22 cellular contexts compared by ENCODE assay signal in genomic region chr10:113842171-113842570, GRCh38.
"Had no signal": no experiment of that assay in that cellular context is flagged by ENCODE, and none has a peak within 500 bp of the region (broad histone marks: within the 10 kb centered on the region; RNA-seq: fewer than 3 reads in every experiment).

No MANE protein-coding gene starts in this region.

- H3K27ac ChIP-seq: dorsolateral prefrontal cortex, heart right ventricle, left ventricle myocardium inferior, lower lobe of right lung, neural progenitor cell, ovary, right atrium auricular region, sigmoid colon, skin epidermis, tibial artery, upper lobe of left lung, uterus had no signal

- ATAC-seq: esophagus mucosa, heart right ventricle, lower lobe of right lung, natural killer cell had no signal

- H3K9me3 ChIP-seq: heart right ventricle, left ventricle myocardium inferior, lower lobe of right lung, ovary, right atrium auricular region, sigmoid colon, tibial artery, upper lobe of left lung, uterus had no signal

- H3K4me2 ChIP-seq: neural progenitor cell had no signal

- H3K36me3 Mint-ChIP-seq: natural killer cell had no signal

- H3K27ac Mint-ChIP-seq: memory B cell, mesothelial cell of epicardium, natural killer cell, neural progenitor cell had no signal

- H3K9ac ChIP-seq: neural progenitor cell had no signal

- DNase-seq: cortex of kidney; dorsolateral prefrontal cortex; effector memory CD4-positive, alpha-beta T cell; heart right ventricle; islet precursor cell; left ventricle myocardium inferior; lower lobe of right lung; natural killer cell; nucleus accumbens; ovary; sigmoid colon; stimulated activated CD4-positive, alpha-beta T cell treated with anti-CD3 and anti-CD28 coated beads, Interleukin-12 subunit alpha, Interleukin-12 subunit beta, amount 100 ng/mL, for 4 hours; stimulated activated naive CD4-positive, alpha-beta T cell; tibial artery; upper lobe of left lung; uterus had no signal

- H3K9me3 Mint-ChIP-seq: memory B cell, mesothelial cell of epicardium, natural killer cell, neural progenitor cell had no signal

- H2AFZ ChIP-seq: neural progenitor cell had no signal

- H3K27me3 Mint-ChIP-seq: memory B cell had no signal

- H3K4me3 ChIP-seq: dorsolateral prefrontal cortex, heart right ventricle, left ventricle myocardium inferior, lower lobe of right lung, neural progenitor cell, ovary, right atrium auricular region, sigmoid colon, skin epidermis, tibial artery, upper lobe of left lung, uterus had no signal

- H3K4me3 Mint-ChIP-seq: memory B cell, mesothelial cell of epicardium, natural killer cell, neural progenitor cell had no signal

- H3K27me3 ChIP-seq: dorsolateral prefrontal cortex, heart right ventricle, neural progenitor cell, ovary, right atrium auricular region, sigmoid colon, tibial artery, upper lobe of left lung, uterus had no signal

- H3K36me3 ChIP-seq: ovary, right atrium auricular region, uterus had no signal

- H3K4me1 Mint-ChIP-seq: natural killer cell, neural progenitor cell had no signal

- H3K4me1 ChIP-seq: lower lobe of right lung, neural progenitor cell, right atrium auricular region, sigmoid colon, tibial artery, upper lobe of left lung, uterus had no signal
